Comparison of ENCODE assay signal across 25 cellular contexts in genomic region chr11:1776331-1776851, GRCh38. TPM values are rescaled to one million over a fixed set of nuclear protein-coding genes. Genes with fewer than 3 reads are reported as not detected.
"Had no signal": no experiment of that assay in that cellular context is flagged by ENCODE, and none has a peak within 500 bp of the region (broad histone marks: within the 10 kb centered on the region; RNA-seq: fewer than 3 reads in every experiment).

No MANE protein-coding gene starts in this region.

- H3K79me2 ChIP-seq: hepatocyte, parathyroid adenoma had no signal

- H3K27me3 ChIP-seq: colonic mucosa, hepatocyte, right atrium auricular region, tibial artery, upper lobe of left lung, uterus had no signal

- H3K27ac Mint-ChIP-seq: endodermal cell; stimulated activated memory B cell treated with anti-CD40 and anti-IgM and Interleukin-4, amounts not matched to agents 10 μg/mL and 1 μg/mL and 100 μg/mL, for 72 hours; stimulated activated naive CD8-positive, alpha-beta T cell treated with anti-CD3 and anti-CD28 coated beads, Interleukin-15, Interleukin-2, amounts not matched to agents 100 ng/mL and 50 ng/mL, for 24 hours had no signal

- H2AFZ ChIP-seq: hepatocyte, parathyroid adenoma had no signal

- H3K4me3 Mint-ChIP-seq: endodermal cell; naive thymus-derived CD4-positive, alpha-beta T cell; neural crest cell; stimulated activated memory B cell treated with anti-CD40 and anti-IgM and Interleukin-4, amounts not matched to agents 10 μg/mL and 1 μg/mL and 100 μg/mL, for 72 hours; stimulated activated naive CD8-positive, alpha-beta T cell treated with anti-CD3 and anti-CD28 coated beads, Interleukin-15, Interleukin-2, amounts not matched to agents 100 ng/mL and 50 ng/mL, for 24 hours had no signal

- H3K4me1 ChIP-seq: colonic mucosa, parathyroid adenoma, uterus had no signal

- H3K36me3 Mint-ChIP-seq: naive thymus-derived CD4-positive, alpha-beta T cell; stimulated activated memory B cell treated with anti-CD40 and anti-IgM and Interleukin-4, amounts not matched to agents 10 μg/mL and 1 μg/mL and 100 μg/mL, for 72 hours had no signal

- ATAC-seq: left colon; naive thymus-derived CD4-positive, alpha-beta T cell; stimulated activated memory B cell treated with anti-CD40 and anti-IgM and Interleukin-4, amounts not matched to agents 10 μg/mL and 1 μg/mL and 100 μg/mL, for 72 hours had no signal

- H3K27ac ChIP-seq: colonic mucosa, hepatocyte, parathyroid adenoma, right atrium auricular region, tibial artery, uterus had no signal

- H3K36me3 ChIP-seq: colonic mucosa, right atrium auricular region, tibial artery, upper lobe of left lung, uterus had no signal

- H3K9me3 ChIP-seq: colonic mucosa, right atrium auricular region, uterus had no signal

- H3K4me3 ChIP-seq: colonic mucosa, hepatocyte, right atrium auricular region, tibial artery, upper lobe of left lung, uterus had no signal

- DNase-seq: colonic mucosa; effector CD4-positive, alpha-beta T cell; endodermal cell; foreskin melanocyte; left colon; mesendoderm; naive thymus-derived CD4-positive, alpha-beta T cell; occipital lobe; small intestine; stimulated activated CD4-positive, alpha-beta T cell treated with anti-CD3 and anti-CD28 coated beads, Interleukin-2, amount 100 ng/mL, for 48 hours; stimulated activated CD8-positive, alpha-beta memory T cell treated with anti-CD3 and anti-CD28 coated beads, Interleukin-4, amount 100 ng/mL, for 48 hours; upper lobe of left lung; uterus had no signal

- H3K9ac ChIP-seq: parathyroid adenoma had no signal

- H3K4me2 ChIP-seq: hepatocyte had no signal

- H3K27me3 Mint-ChIP-seq: stimulated activated naive CD8-positive, alpha-beta T cell treated with anti-CD3 and anti-CD28 coated beads, Interleukin-15, Interleukin-2, amounts not matched to agents 100 ng/mL and 50 ng/mL, for 24 hours had no signal

- H3K9me3 Mint-ChIP-seq: stimulated activated memory B cell treated with anti-CD40 and anti-IgM and Interleukin-4, amounts not matched to agents 10 μg/mL and 1 μg/mL and 100 μg/mL, for 72 hours; stimulated activated naive CD8-positive, alpha-beta T cell treated with anti-CD3 and anti-CD28 coated beads, Interleukin-15, Interleukin-2, amounts not matched to agents 100 ng/mL and 50 ng/mL, for 24 hours had no signal

- FAIRE-seq: small intestine had no signal

RNA-seq across cellular contexts. Expression of gene IFITM10, which starts 26.0 kb away (rescaled TPM):
- total RNA-seq: neural crest cell had no signal
- polyA plus RNA-seq: naive thymus-derived CD4-positive, alpha-beta T cell had no signal

RNA-seq across cellular contexts. Expression of gene SYT8, which starts 58.4 kb away (rescaled TPM):
- total RNA-seq: cerebellum; endodermal cell; lung microvascular endothelial cell; mononuclear cell; naive thymus-derived CD4-positive, alpha-beta T cell; neural crest cell; occipital lobe; pulmonary artery endothelial cell; right atrium auricular region; temporal lobe had no signal
- polyA plus RNA-seq: naive thymus-derived CD4-positive, alpha-beta T cell had no signal
